18 cellular contexts compared by ENCODE assay signal in the genomic region with DNA sequence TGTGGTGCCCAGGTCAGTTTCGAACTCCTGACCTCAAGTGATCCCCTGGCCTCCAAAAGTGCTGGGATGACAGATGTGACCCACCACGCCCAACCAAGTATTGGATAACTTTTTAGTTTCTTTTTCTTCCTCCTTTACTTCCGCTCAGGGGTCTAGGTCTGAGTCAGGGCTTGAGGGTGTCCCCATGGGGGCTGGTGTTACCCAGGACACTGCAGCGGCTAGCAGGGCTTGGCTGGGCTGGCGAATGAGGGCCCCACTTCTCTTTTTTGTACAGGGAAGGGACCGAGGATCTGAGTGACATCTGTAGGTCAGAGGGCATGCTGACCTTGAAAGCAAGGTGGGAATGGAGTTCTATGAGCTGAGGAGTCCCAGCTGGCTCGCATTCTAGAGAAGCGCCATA.
DNase-seq lines count a peak whose midpoint lies in the region; ATAC-seq and TF ChIP-seq lines count a peak whose summit lies in the region.
"Had no signal": no experiment of that assay in that cellular context is flagged by ENCODE, and none has a peak within 500 bp of the region (broad histone marks: within the 10 kb centered on the region; RNA-seq: fewer than 3 reads in every experiment).

No MANE protein-coding gene starts in this region.

- H3K27ac ChIP-seq in VCaP: peak overlapping the region; percentile 62
- H3K27ac ChIP-seq: sigmoid colon, thoracic aorta had no signal

- ATAC-seq in HG02588 (IDR thresholded peaks at IDR 0.05; ENCODE audit: unreplicated experiment): no peak
- no peak for ATAC-seq in HG02981 (IDR thresholded peaks at IDR 0.05; ENCODE audit: unreplicated experiment)
- ATAC-seq: activated CD4-positive, alpha-beta T cell treated with anti-CD3 and anti-CD28 coated beads for 36 hours; left cardiac atrium; natural killer cell treated with Interleukin-12 subunit alpha and Interleukin-12 subunit beta and Interleukin-15 and Interleukin-18, amount 100 ng/mL, for 72 hours had no signal

- H3K4me3 ChIP-seq in GM06990 (replicated peaks; ENCODE audit: low read depth, low read length): no peak overlapping the region
- H3K4me3 ChIP-seq: sigmoid colon, thoracic aorta had no signal

- peaks cover 4% of the 10 kb centered on the region for H3K36me3 Mint-ChIP-seq in nephron (ENCODE audit: low read depth)
- H3K36me3 Mint-ChIP-seq: activated naive CD4-positive, alpha-beta T cell treated with anti-CD3 and anti-CD28 coated beads, Interleukin-2, amount 50 U/mL, for 24 hours; natural killer cell treated with Interleukin-12 subunit alpha and Interleukin-12 subunit beta and Interleukin-15 and Interleukin-18, amount 100 ng/mL, for 72 hours had no signal

- H3K4me1 Mint-ChIP-seq in nephron: peaks cover 8% of the 10 kb centered on the region

- H3K27me3 Mint-ChIP-seq in nephron (ENCODE audit: low read depth): no peaks in the 10 kb centered on the region
- H3K27me3 Mint-ChIP-seq: activated CD4-positive, alpha-beta T cell treated with anti-CD3 and anti-CD28 coated beads for 36 hours; activated naive CD4-positive, alpha-beta T cell treated with anti-CD3 and anti-CD28 coated beads, Interleukin-2, amount 50 U/mL, for 24 hours; natural killer cell treated with Interleukin-12 subunit alpha and Interleukin-12 subunit beta and Interleukin-15 and Interleukin-18, amount 100 ng/mL, for 72 hours had no signal

- H3K27me3 ChIP-seq in GM06990 (replicated peaks; ENCODE audit: control insufficient read depth, insufficient read depth, low read length): no peaks in the 10 kb centered on the region
- H3K27me3 ChIP-seq: sigmoid colon had no signal

- H3K36me3 ChIP-seq in GM06990 (ENCODE audit: control insufficient read depth, insufficient read depth, low read length): no peaks in the 10 kb centered on the region
- H3K36me3 ChIP-seq: sigmoid colon, thoracic aorta had no signal

- DNase-seq in GM06990 (ENCODE audit: extremely low read depth, insufficient read length) (peak; percentile 50), GM20000 (ENCODE audit: low spot score) (peak; percentile 54), RKO (ENCODE audit: low spot score) (no peak)
- DNase-seq in NK-92 treated with Interleukin-12 subunit alpha and Interleukin-12 subunit beta, amount 100 ng/mL, for 24 hours (lab: John Stamatoyannopoulos, UW): no peak
- DNase-seq: activated CD4-positive, alpha-beta T cell treated with anti-CD3 and anti-CD28 coated beads for 36 hours; aorta; Kasumi-1; left cardiac atrium; posterior cingulate gyrus; sigmoid colon had no signal

- TF ChIP-seq CTCF in GM06990 (IDR thresholded peaks at IDR 0.05; ENCODE audit: insufficient read depth, low read length, poor library complexity, severe bottlenecking) (no peak), GM20000 (IDR thresholded peaks at IDR 0.05; ENCODE audit: extremely low read depth, missing control alignments) (no peak), VCaP (conservative IDR thresholded peaks at IDR 0.05) (no peak), nephron (IDR thresholded peaks at IDR 0.05; ENCODE audit: unreplicated experiment in 3 of 3) (no peak)

- no peak overlapping the region for H3K4me3 Mint-ChIP-seq in nephron
- H3K4me3 Mint-ChIP-seq: activated CD4-positive, alpha-beta T cell treated with anti-CD3 and anti-CD28 coated beads for 36 hours; activated naive CD4-positive, alpha-beta T cell treated with anti-CD3 and anti-CD28 coated beads, Interleukin-2, amount 50 U/mL, for 24 hours; activated T-helper 1 cell treated with anti-CD3 and anti-CD28 coated beads, Interleukin-12 subunit alpha, Interleukin-12 subunit beta, Interleukin-2, Interleukin-4 antibody, amounts not matched to agents 30 ng/mL and 10 ng/mL and 1 ng/mL, durations not matched to agents 14 hours and 24 hours and 36 hours; natural killer cell treated with Interleukin-12 subunit alpha and Interleukin-12 subunit beta and Interleukin-15 and Interleukin-18, amount 100 ng/mL, for 72 hours had no signal

- peak overlapping the region; percentile 43 to 87 (median 65) for H3K27ac Mint-ChIP-seq in nephron
- H3K27ac Mint-ChIP-seq: activated CD4-positive, alpha-beta T cell treated with anti-CD3 and anti-CD28 coated beads for 36 hours; activated naive CD4-positive, alpha-beta T cell treated with anti-CD3 and anti-CD28 coated beads, Interleukin-2, amount 50 U/mL, for 24 hours; activated T-helper 1 cell treated with anti-CD3 and anti-CD28 coated beads, Interleukin-12 subunit alpha, Interleukin-12 subunit beta, Interleukin-2, Interleukin-4 antibody, amounts not matched to agents 30 ng/mL and 10 ng/mL and 1 ng/mL, durations not matched to agents 14 hours and 24 hours and 36 hours; natural killer cell treated with Interleukin-12 subunit alpha and Interleukin-12 subunit beta and Interleukin-15 and Interleukin-18, amount 100 ng/mL, for 72 hours had no signal

- no peaks in the 10 kb centered on the region for H3K9me3 Mint-ChIP-seq in nephron
- H3K9me3 Mint-ChIP-seq: activated naive CD4-positive, alpha-beta T cell treated with anti-CD3 and anti-CD28 coated beads, Interleukin-2, amount 50 U/mL, for 24 hours; activated T-helper 1 cell treated with anti-CD3 and anti-CD28 coated beads, Interleukin-12 subunit alpha, Interleukin-12 subunit beta, Interleukin-2, Interleukin-4 antibody, amounts not matched to agents 30 ng/mL and 10 ng/mL and 1 ng/mL, durations not matched to agents 14 hours and 24 hours and 36 hours; natural killer cell treated with Interleukin-12 subunit alpha and Interleukin-12 subunit beta and Interleukin-15 and Interleukin-18, amount 100 ng/mL, for 72 hours had no signal

Comparison
In these comparisons a context has a peak if more than half of its experiments do, and no peak if none do; other contexts are left out.
1. DNase-seq: peak in GM06990 (single experiment) and GM20000 (single experiment); none in RKO (single experiment) and NK-92 treated with Interleukin-12 subunit alpha and Interleukin-12 subunit beta, amount 100 ng/mL, for 24 hours (single experiment).